Comparison of ENCODE assay signal across 16 cellular contexts in genomic region chr13:24617394-24618218, GRCh38.
DNase-seq lines count a peak whose midpoint lies in the region; ATAC-seq, FAIRE-seq and TF ChIP-seq lines count a peak whose summit lies in the region.
"Had no signal": no experiment of that assay in that cellular context is flagged by ENCODE, and none has a peak within 500 bp of the region (broad histone marks: within the 10 kb centered on the region; RNA-seq: fewer than 3 reads in every experiment).

No MANE protein-coding gene starts in this region.

- no peaks in the 10 kb centered on the region for H3K36me3 Mint-ChIP-seq in T-helper 1 cell treated with Interleukin-12 subunit alpha and Interleukin-12 subunit beta and Interleukin-4 antibody, amounts not matched to agents 30 μg/mL and 1 μg/mL, for 36 hours (ENCODE audit: low read depth)
- H3K36me3 Mint-ChIP-seq in activated T-helper 17 cell treated with anti-CD3 and anti-CD28 coated beads, Interleukin-2, amount 50 U/mL, for 72 hours (ENCODE audit: low read depth), result no peaks in the 10 kb centered on the region
- H3K36me3 Mint-ChIP-seq in natural killer cell, result no peaks in the 10 kb centered on the region

- H3K27ac Mint-ChIP-seq in T-helper 1 cell treated with Interleukin-12 subunit alpha and Interleukin-12 subunit beta and Interleukin-4 antibody, amounts not matched to agents 30 μg/mL and 1 μg/mL, for 36 hours, result peak overlapping the region; percentile 21
- H3K27ac Mint-ChIP-seq in activated T-helper 17 cell treated with anti-CD3 and anti-CD28 coated beads, Interleukin-2, amount 50 U/mL, for 72 hours, result peak overlapping the region; percentile 18
- H3K27ac Mint-ChIP-seq in natural killer cell, result peak overlapping the region; percentile 98

- no peak for TF ChIP-seq CTCF in natural killer cell (IDR thresholded peaks at IDR 0.05)

- H3K4me3 Mint-ChIP-seq in T-helper 1 cell treated with Interleukin-12 subunit alpha and Interleukin-12 subunit beta and Interleukin-4 antibody, amounts not matched to agents 30 μg/mL and 1 μg/mL, for 36 hours, result no peak overlapping the region
- peak overlapping the region; percentile 27 for H3K4me3 Mint-ChIP-seq in activated T-helper 17 cell treated with anti-CD3 and anti-CD28 coated beads, Interleukin-2, amount 50 U/mL, for 72 hours
- H3K4me3 Mint-ChIP-seq in natural killer cell, result peak overlapping the region; percentile 56

- peaks cover 26% of the 10 kb centered on the region for H3K4me1 Mint-ChIP-seq in T-helper 1 cell treated with Interleukin-12 subunit alpha and Interleukin-12 subunit beta and Interleukin-4 antibody, amounts not matched to agents 30 μg/mL and 1 μg/mL, for 36 hours (ENCODE audit: low read depth)
- H3K4me1 Mint-ChIP-seq in activated T-helper 17 cell treated with anti-CD3 and anti-CD28 coated beads, Interleukin-2, amount 50 U/mL, for 72 hours, result peaks cover 18% of the 10 kb centered on the region
- H3K4me1 Mint-ChIP-seq in natural killer cell, result peaks cover 45 to 52% of the 10 kb centered on the region in 2 donors

- no peak for DNase-seq in T-helper 1 cell
- DNase-seq in GM19239 (ENCODE audit: insufficient read length, low spot score), result no peak
- DNase-seq in natural killer cell, result no peak
- no peak for DNase-seq in NCI-H146 treated with DMSO at 0.1 percent for 48 hours (lab: John Stamatoyannopoulos, UW; ENCODE audit: unreplicated experiment)
- DNase-seq: 8988T, NCI-H1436 treated with DMSO at 0.1 percent for 48 hours, NCI-H446, OCI-M1, SK-N-SH, substantia nigra had no signal

- intact Hi-C loops in natural killer cell (cut with micrococcal nuclease), result loop anchor here (1.0 to 5.0 kb wide), 6 partner anchors 9 to 365 kb away; partner anchors contain the start of genes ATP12A and PARP4

- no peaks in the 10 kb centered on the region for H3K9me3 Mint-ChIP-seq in T-helper 1 cell treated with Interleukin-12 subunit alpha and Interleukin-12 subunit beta and Interleukin-4 antibody, amounts not matched to agents 30 μg/mL and 1 μg/mL, for 36 hours
- H3K9me3 Mint-ChIP-seq in activated T-helper 17 cell treated with anti-CD3 and anti-CD28 coated beads, Interleukin-2, amount 50 U/mL, for 72 hours, result no peaks in the 10 kb centered on the region
- no peaks in the 10 kb centered on the region for H3K9me3 Mint-ChIP-seq in natural killer cell

- no peak for ATAC-seq in activated T-helper 17 cell treated with anti-CD3 and anti-CD28 coated beads, Interleukin-2, amount 50 U/mL, for 72 hours (replicated peaks)
- ATAC-seq in natural killer cell, result no peak
- ATAC-seq in HG02678 (IDR thresholded peaks at IDR 0.05; ENCODE audit: unreplicated experiment), result no peak
- ATAC-seq in HG02798 (IDR thresholded peaks at IDR 0.05; ENCODE audit: poor library complexity, unreplicated experiment), result no peak

- FAIRE-seq in GM19239 (lab: Jason Lieb, UNC), result peak; percentile 57
- FAIRE-seq: astrocyte, G401.6 had no signal

- no peaks in the 10 kb centered on the region for H3K27me3 Mint-ChIP-seq in T-helper 1 cell treated with Interleukin-12 subunit alpha and Interleukin-12 subunit beta and Interleukin-4 antibody, amounts not matched to agents 30 μg/mL and 1 μg/mL, for 36 hours (ENCODE audit: low read depth)
- H3K27me3 Mint-ChIP-seq in activated T-helper 17 cell treated with anti-CD3 and anti-CD28 coated beads, Interleukin-2, amount 50 U/mL, for 72 hours, result no peaks in the 10 kb centered on the region
- H3K27me3 Mint-ChIP-seq in natural killer cell (ENCODE audit: low read depth in 2 of 2), result no peaks in the 10 kb centered on the region

Comparison
In these comparisons a context has a peak if more than half of its experiments do, and no peak if none do; other contexts are left out.
1. H3K27ac Mint-ChIP-seq: peak in every context shown above with its lines; median percentile 98 in natural killer cell; 21 in T-helper 1 cell treated with Interleukin-12 subunit alpha and Interleukin-12 subunit beta and Interleukin-4 antibody, amounts not matched to agents 30 μg/mL and 1 μg/mL, for 36 hours; 18 in activated T-helper 17 cell treated with anti-CD3 and anti-CD28 coated beads, Interleukin-2, amount 50 U/mL, for 72 hours.